Comparison of ENCODE assay signal across 22 cellular contexts in genomic region chr16:49519008-49519656, GRCh38.
DNase-seq lines count a peak whose midpoint lies in the region; ATAC-seq, FAIRE-seq and TF ChIP-seq lines count a peak whose summit lies in the region.
"Had no signal": no experiment of that assay in that cellular context is flagged by ENCODE, and none has a peak within 500 bp of the region (broad histone marks: within the 10 kb centered on the region; RNA-seq: fewer than 3 reads in every experiment).

No MANE protein-coding gene starts in this region.

- peaks cover 47% of the 10 kb centered on the region for H3K4me1 ChIP-seq in DND-41 (ENCODE audit: insufficient read depth, low read length)
- H3K4me1 ChIP-seq: A549 had no signal

- no peaks in the 10 kb centered on the region for H3K4me1 Mint-ChIP-seq in activated CD4-positive, alpha-beta T cell treated with anti-CD3 and anti-CD28 coated beads, Interleukin-2, amount 10 ng/mL, durations not matched to agents 7 days and 5 days
- H3K4me1 Mint-ChIP-seq in neural crest cell (no peaks in the 10 kb centered on the region), progenitor cell of endocrine pancreas (ENCODE audit: low read depth) (no peaks in the 10 kb centered on the region)
- H3K4me1 Mint-ChIP-seq: CD4-positive, alpha-beta memory T cell had no signal

- 0 out of 2 replicates have a peak overlapping the region, but pooled peaks have one; percentile 38 for H3K27ac ChIP-seq in DND-41 (ENCODE audit: low read length)
- H3K27ac ChIP-seq: A549 had no signal

- H3K9me3 Mint-ChIP-seq in activated CD4-positive, alpha-beta T cell treated with anti-CD3 and anti-CD28 coated beads, Interleukin-2, amount 10 ng/mL, durations not matched to agents 7 days and 5 days = no peaks in the 10 kb centered on the region
- H3K9me3 Mint-ChIP-seq in neural crest cell = no peaks in the 10 kb centered on the region
- no peaks in the 10 kb centered on the region for H3K9me3 Mint-ChIP-seq in progenitor cell of endocrine pancreas (ENCODE audit: low read depth)
- H3K9me3 Mint-ChIP-seq: GM23338, H9 had no signal

- H4K20me1 ChIP-seq in DND-41 (ENCODE audit: insufficient read depth, low read length) = no peaks in the 10 kb centered on the region

- H3K27me3 Mint-ChIP-seq in activated CD4-positive, alpha-beta T cell treated with anti-CD3 and anti-CD28 coated beads, Interleukin-2, amount 10 ng/mL, durations not matched to agents 7 days and 5 days = no peaks in the 10 kb centered on the region
- no peaks in the 10 kb centered on the region for H3K27me3 Mint-ChIP-seq in neural crest cell (ENCODE audit: low read depth)
- no peaks in the 10 kb centered on the region for H3K27me3 Mint-ChIP-seq in progenitor cell of endocrine pancreas

- DNase-seq in activated CD4-positive, alpha-beta T cell treated with anti-CD3 and anti-CD28 coated beads for 48 hours = peak; percentile 14
- DNase-seq in activated CD4-positive, alpha-beta T cell treated with anti-CD3 and anti-CD28 coated beads, Interleukin-2, amount 10 ng/mL, durations not matched to agents 7 days and 5 days = no peak
- DNase-seq in DND-41 (no peak), neural crest cell (ENCODE audit: low read depth, low spot score) (no peak), progenitor cell of endocrine pancreas (ENCODE audit: low spot score, unreplicated experiment) (no peak), AML-193 (lab: John Stamatoyannopoulos, UW) (no peak), GM12892 (ENCODE audit: insufficient read length) (no peak)
- DNase-seq: 8988T; ACHN; C1 segment of cervical spinal cord; Calu3; CD4-positive, alpha-beta memory T cell; COR-L47; DMS53; DMS79 treated with DMSO at 0.1 percent for 48 hours; H9 had no signal

- FAIRE-seq in GM12892 (lab: Jason Lieb, UNC) = no peak
- FAIRE-seq: A549, G401.6, GM12878, GM18507 had no signal

- H3K9me3 ChIP-seq in DND-41 (ENCODE audit: insufficient read depth, low read length, severe bottlenecking) = no peaks in the 10 kb centered on the region
- H3K9me3 ChIP-seq: A549 had no signal

- H3K27ac Mint-ChIP-seq in activated CD4-positive, alpha-beta T cell treated with anti-CD3 and anti-CD28 coated beads, Interleukin-2, amount 10 ng/mL, durations not matched to agents 7 days and 5 days = no peak overlapping the region
- peak overlapping the region; percentile 54 for H3K27ac Mint-ChIP-seq in neural crest cell (ENCODE audit: unreplicated experiment)
- peak overlapping the region; percentile 8 for H3K27ac Mint-ChIP-seq in progenitor cell of endocrine pancreas
- H3K27ac Mint-ChIP-seq: GM23338, H9 had no signal

- no peaks in the 10 kb centered on the region for H3K36me3 Mint-ChIP-seq in activated CD4-positive, alpha-beta T cell treated with anti-CD3 and anti-CD28 coated beads, Interleukin-2, amount 10 ng/mL, durations not matched to agents 7 days and 5 days (ENCODE audit: low read depth)
- peaks cover 4% of the 10 kb centered on the region for H3K36me3 Mint-ChIP-seq in neural crest cell (ENCODE audit: low read depth)
- H3K36me3 Mint-ChIP-seq in progenitor cell of endocrine pancreas (ENCODE audit: insufficient read depth) = peaks cover 7% of the 10 kb centered on the region
- H3K36me3 Mint-ChIP-seq: CD4-positive, alpha-beta memory T cell had no signal

- H3K4me3 Mint-ChIP-seq in activated CD4-positive, alpha-beta T cell treated with anti-CD3 and anti-CD28 coated beads, Interleukin-2, amount 10 ng/mL, durations not matched to agents 7 days and 5 days = no peak overlapping the region
- H3K4me3 Mint-ChIP-seq in neural crest cell (no peak overlapping the region), progenitor cell of endocrine pancreas (ENCODE audit: low read depth) (no peak overlapping the region)
- H3K4me3 Mint-ChIP-seq: CD4-positive, alpha-beta memory T cell; GM23338; H9 had no signal

- H3K4me3 ChIP-seq in DND-41 (ENCODE audit: low read depth in 1 of 2, low read length in 2 of 2) = no peak overlapping the region
- H3K4me3 ChIP-seq: A549, GM12878, GM23338 had no signal

- POLR2A ChIA-PET in activated CD4-positive, alpha-beta T cell treated with anti-CD3 and anti-CD28 coated beads, Interleukin-2, amount 10 ng/mL, durations not matched to agents 7 days and 5 days (lab: Charles Lee) = no interaction called here

- no peak overlapping the region for H2AFZ ChIP-seq in DND-41 (ENCODE audit: low read depth, low read length)
- H2AFZ ChIP-seq: GM23338 had no signal

- TF ChIP-seq CTCF in DND-41 (IDR thresholded peaks at IDR 0.05; ENCODE audit: borderline replicate concordance, extremely low read depth, low read length, poor library complexity, severe bottlenecking) = no peak
- TF ChIP-seq CTCF in neural crest cell (conservative IDR thresholded peaks at IDR 0.05) = no peak
- no peak for TF ChIP-seq CTCF in progenitor cell of endocrine pancreas (IDR thresholded peaks at IDR 0.05; ENCODE audit: unreplicated experiment)

- ATAC-seq in DND-41 (ENCODE audit: insufficient read depth, low read depth) = no peak
- ATAC-seq: A549, GM12878, GM23338, HCT116 had no signal

- no peaks in the 10 kb centered on the region for H3K27me3 ChIP-seq in DND-41 (ENCODE audit: insufficient read depth, low read length, poor library complexity)

- CTCF ChIA-PET in activated CD4-positive, alpha-beta T cell treated with anti-CD3 and anti-CD28 coated beads, Interleukin-2, amount 10 ng/mL, durations not matched to agents 7 days and 5 days (lab: Charles Lee) = no interaction called here

- no peak overlapping the region for H3K9ac ChIP-seq in DND-41 (ENCODE audit: low read depth, low read length)

- no peak for TF ChIP-seq POLR2A in GM12892 (IDR thresholded peaks at IDR 0.05; ENCODE audit: low read depth, low read length)

- H3K36me3 ChIP-seq in DND-41 (ENCODE audit: insufficient read depth, low read length) = no peaks in the 10 kb centered on the region

- H3K4me2 ChIP-seq in DND-41 (ENCODE audit: insufficient read depth, low read length) = no peak overlapping the region
- H3K4me2 ChIP-seq: A549, GM23338 had no signal

- H3K79me2 ChIP-seq in DND-41 (ENCODE audit: insufficient read depth, low read length) = no peaks in the 10 kb centered on the region
